ENCODE assay signal across 21 cellular contexts in the genomic region with DNA sequence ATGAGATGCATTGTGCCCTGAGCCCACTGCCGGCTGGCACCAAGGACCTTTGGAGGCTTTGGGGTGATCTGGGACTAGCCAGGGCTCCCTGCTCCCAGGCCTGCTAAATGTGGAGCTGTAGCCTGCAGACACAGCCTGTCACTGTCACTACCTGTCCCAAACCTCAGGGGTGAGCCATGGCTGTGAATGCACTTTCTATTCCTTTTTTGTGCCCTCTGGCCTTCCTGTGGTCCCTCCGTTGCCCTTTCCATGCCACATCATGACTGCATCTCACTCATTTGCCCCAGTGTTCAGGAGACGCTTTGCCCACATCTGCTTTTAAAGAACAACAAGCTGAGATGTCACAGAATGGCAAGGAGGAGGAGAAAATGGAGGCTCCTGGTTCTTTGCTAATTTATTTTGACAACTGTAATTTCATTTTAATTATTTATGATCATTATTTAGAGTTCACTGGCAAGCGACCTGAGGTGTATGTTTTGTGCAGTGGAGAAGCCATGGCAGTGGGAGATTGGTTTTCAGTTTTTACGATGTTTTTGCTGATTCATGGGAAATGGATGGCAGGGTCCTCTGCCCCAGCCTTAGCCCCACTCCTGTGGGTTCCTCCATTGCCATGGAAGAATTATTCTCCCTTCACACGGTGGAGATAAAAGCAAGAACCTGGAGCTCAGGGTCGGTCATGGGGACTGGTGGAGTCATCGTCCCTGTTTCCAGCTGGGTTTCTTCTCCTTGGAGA.
A peak's percentile ranks its signal among the peaks of the same experiment; 100 is the strongest.
DNase-seq lines count a peak whose midpoint lies in the region; ATAC-seq and TF ChIP-seq lines count a peak whose summit lies in the region.
"Had no signal": no experiment of that assay in that cellular context is flagged by ENCODE, and none has a peak within 500 bp of the region (broad histone marks: within the 10 kb centered on the region; RNA-seq: fewer than 3 reads in every experiment).

No MANE protein-coding gene starts in this region.

- H3K27me3 ChIP-seq in MG63: no peaks in the 10 kb centered on the region

- peak; percentile 40 for DNase-seq in MV-4-11 (lab: John Stamatoyannopoulos, UW)
- no peak for DNase-seq in nephron progenitor cell
- no peak for DNase-seq in stimulated activated naive B cell treated with anti-CD40 and anti-IgM and Interleukin-4, amounts not matched to agents 10 μg/mL and 1 μg/mL and 100 μg/mL, for 72 hours
- DNase-seq in effector CD8-positive, alpha-beta T cell (lab: John Stamatoyannopoulos, UW): no peak
- no peak for DNase-seq in stimulated activated naive CD4-positive, alpha-beta T cell (lab: John Stamatoyannopoulos, UW)
- no peak for DNase-seq in MG63
- DNase-seq: EL, GF-D8, GOT3, Karpas-422, NCI-H1048, NCI-H1436 treated with DMSO at 0.1 percent for 48 hours, NCI-H2029, NCI-H345, NCI-H524 treated with DMSO at 0.1 percent for 48 hours, OCI-M1, Right ventricle myocardium superior had no signal

- H3K27ac Mint-ChIP-seq in brain (peak overlapping the region in 4 of 5 experiments; percentile 23 to 97 (median 77)), nephron progenitor cell (peak overlapping the region; percentile 29)
- H3K27ac Mint-ChIP-seq in stimulated activated naive B cell treated with anti-CD40 and anti-IgM and Interleukin-4, amounts not matched to agents 10 μg/mL and 1 μg/mL and 100 μg/mL, for 72 hours: no peak overlapping the region
- H3K27ac Mint-ChIP-seq: B cell, IgD-negative memory B cell had no signal

- no peaks in the 10 kb centered on the region for H3K36me3 ChIP-seq in MG63

- peak; percentile 83 to 86 for ATAC-seq in stimulated activated naive B cell treated with anti-CD40 and anti-IgM and Interleukin-4, amounts not matched to agents 10 μg/mL and 1 μg/mL and 100 μg/mL, for 72 hours (replicated peaks)
- ATAC-seq: HCT116 had no signal

- H3K4me1 Mint-ChIP-seq in brain (peaks cover 99% of the 10 kb centered on the region), nephron progenitor cell (peaks cover 73% of the 10 kb centered on the region)
- peaks cover 2 to 6% of the 10 kb centered on the region in 2 donors for H3K4me1 Mint-ChIP-seq in stimulated activated naive B cell treated with anti-CD40 and anti-IgM and Interleukin-4, amounts not matched to agents 10 μg/mL and 1 μg/mL and 100 μg/mL, for 72 hours
- H3K4me1 Mint-ChIP-seq: B cell, IgD-negative memory B cell had no signal

- no peak overlapping the region for H3K4me3 ChIP-seq in MG63

- TF ChIP-seq CTCF in brain (conservative IDR thresholded peaks at IDR 0.05): no peak
- no peak for TF ChIP-seq CTCF in nephron progenitor cell (IDR thresholded peaks at IDR 0.05)

- H3K4me3 Mint-ChIP-seq in brain (no peak overlapping the region), nephron progenitor cell (no peak overlapping the region)
- no peak overlapping the region for H3K4me3 Mint-ChIP-seq in stimulated activated naive B cell treated with anti-CD40 and anti-IgM and Interleukin-4, amounts not matched to agents 10 μg/mL and 1 μg/mL and 100 μg/mL, for 72 hours
- H3K4me3 Mint-ChIP-seq: B cell, IgD-negative memory B cell had no signal

- H3K36me3 Mint-ChIP-seq in brain: no peaks in the 10 kb centered on the region
- H3K36me3 Mint-ChIP-seq in nephron progenitor cell (ENCODE audit: low read depth): no peaks in the 10 kb centered on the region
- H3K36me3 Mint-ChIP-seq in stimulated activated naive B cell treated with anti-CD40 and anti-IgM and Interleukin-4, amounts not matched to agents 10 μg/mL and 1 μg/mL and 100 μg/mL, for 72 hours: no peaks in the 10 kb centered on the region
- H3K36me3 Mint-ChIP-seq: IgD-negative memory B cell had no signal

- H3K9me3 Mint-ChIP-seq in brain (no peaks in the 10 kb centered on the region), nephron progenitor cell (no peaks in the 10 kb centered on the region)
- no peaks in the 10 kb centered on the region for H3K9me3 Mint-ChIP-seq in stimulated activated naive B cell treated with anti-CD40 and anti-IgM and Interleukin-4, amounts not matched to agents 10 μg/mL and 1 μg/mL and 100 μg/mL, for 72 hours
- H3K9me3 Mint-ChIP-seq: IgD-negative memory B cell had no signal

- H3K9me3 ChIP-seq in MG63: no peaks in the 10 kb centered on the region

- H3K27me3 Mint-ChIP-seq in brain (no peaks in the 10 kb centered on the region), nephron progenitor cell (ENCODE audit: low read depth, poor library complexity) (peaks cover 6% of the 10 kb centered on the region)
- peaks cover 24 to 61% of the 10 kb centered on the region in 2 donors for H3K27me3 Mint-ChIP-seq in stimulated activated naive B cell treated with anti-CD40 and anti-IgM and Interleukin-4, amounts not matched to agents 10 μg/mL and 1 μg/mL and 100 μg/mL, for 72 hours
- H3K27me3 Mint-ChIP-seq: IgD-negative memory B cell had no signal
